Comparison of ENCODE assay signal across 1 cellular context in the genomic region with DNA sequence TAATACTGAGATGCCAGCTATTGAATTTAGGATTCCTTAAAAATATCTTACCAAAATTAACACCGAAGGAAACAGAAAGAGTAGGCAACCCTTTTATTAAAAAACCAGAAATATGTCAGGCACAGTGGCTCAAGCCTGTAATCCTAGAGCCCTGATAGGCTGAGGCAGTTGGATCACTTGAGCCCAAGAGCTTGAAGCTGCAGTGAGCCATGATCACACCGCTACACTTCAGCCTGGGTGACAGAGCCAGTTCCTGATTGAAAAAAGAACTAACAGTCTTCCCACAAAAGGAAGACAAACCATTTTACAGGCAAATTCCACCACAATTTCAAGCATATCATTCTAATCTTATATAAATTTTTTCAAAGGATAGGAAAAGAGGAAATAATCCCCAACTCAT.
TF ChIP-seq lines count a peak whose summit lies in the region.

No MANE protein-coding gene starts in this region.

TF ChIP-seq in GM12878, 131 proteins besides CTCF, POLR2A, EP300 and RAD21:
- TF ChIP-seq RAD51 (IDR thresholded peaks at IDR 0.05) (no peak), TCF3 (IDR thresholded peaks at IDR 0.05; ENCODE audit: borderline replicate concordance, insufficient read depth, low read depth, low read length) (no peak), FOS (IDR thresholded peaks at IDR 0.05; ENCODE audit: borderline replicate concordance, extremely low read depth, insufficient read length) (no peak)
- TF ChIP-seq, protein P1, sequence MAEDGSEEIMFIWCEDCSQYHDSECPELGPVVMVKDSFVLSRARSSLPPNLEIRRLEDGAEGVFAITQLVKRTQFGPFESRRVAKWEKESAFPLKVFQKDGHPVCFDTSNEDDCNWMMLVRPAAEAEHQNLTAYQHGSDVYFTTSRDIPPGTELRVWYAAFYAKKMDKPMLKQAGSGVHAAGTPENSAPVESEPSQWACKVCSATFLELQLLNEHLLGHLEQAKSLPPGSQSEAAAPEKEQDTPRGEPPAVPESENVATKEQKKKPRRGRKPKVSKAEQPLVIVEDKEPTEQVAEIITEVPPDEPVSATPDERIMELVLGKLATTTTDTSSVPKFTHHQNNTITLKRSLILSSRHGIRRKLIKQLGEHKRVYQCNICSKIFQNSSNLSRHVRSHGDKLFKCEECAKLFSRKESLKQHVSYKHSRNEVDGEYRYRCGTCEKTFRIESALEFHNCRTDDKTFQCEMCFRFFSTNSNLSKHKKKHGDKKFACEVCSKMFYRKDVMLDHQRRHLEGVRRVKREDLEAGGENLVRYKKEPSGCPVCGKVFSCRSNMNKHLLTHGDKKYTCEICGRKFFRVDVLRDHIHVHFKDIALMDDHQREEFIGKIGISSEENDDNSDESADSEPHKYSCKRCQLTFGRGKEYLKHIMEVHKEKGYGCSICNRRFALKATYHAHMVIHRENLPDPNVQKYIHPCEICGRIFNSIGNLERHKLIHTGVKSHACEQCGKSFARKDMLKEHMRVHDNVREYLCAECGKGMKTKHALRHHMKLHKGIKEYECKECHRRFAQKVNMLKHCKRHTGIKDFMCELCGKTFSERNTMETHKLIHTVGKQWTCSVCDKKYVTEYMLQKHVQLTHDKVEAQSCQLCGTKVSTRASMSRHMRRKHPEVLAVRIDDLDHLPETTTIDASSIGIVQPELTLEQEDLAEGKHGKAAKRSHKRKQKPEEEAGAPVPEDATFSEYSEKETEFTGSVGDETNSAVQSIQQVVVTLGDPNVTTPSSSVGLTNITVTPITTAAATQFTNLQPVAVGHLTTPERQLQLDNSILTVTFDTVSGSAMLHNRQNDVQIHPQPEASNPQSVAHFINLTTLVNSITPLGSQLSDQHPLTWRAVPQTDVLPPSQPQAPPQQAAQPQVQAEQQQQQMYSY (CRISPR knock-in tag; IDR thresholded peaks at IDR 0.05): no peak
- TF ChIP-seq, protein P2, sequence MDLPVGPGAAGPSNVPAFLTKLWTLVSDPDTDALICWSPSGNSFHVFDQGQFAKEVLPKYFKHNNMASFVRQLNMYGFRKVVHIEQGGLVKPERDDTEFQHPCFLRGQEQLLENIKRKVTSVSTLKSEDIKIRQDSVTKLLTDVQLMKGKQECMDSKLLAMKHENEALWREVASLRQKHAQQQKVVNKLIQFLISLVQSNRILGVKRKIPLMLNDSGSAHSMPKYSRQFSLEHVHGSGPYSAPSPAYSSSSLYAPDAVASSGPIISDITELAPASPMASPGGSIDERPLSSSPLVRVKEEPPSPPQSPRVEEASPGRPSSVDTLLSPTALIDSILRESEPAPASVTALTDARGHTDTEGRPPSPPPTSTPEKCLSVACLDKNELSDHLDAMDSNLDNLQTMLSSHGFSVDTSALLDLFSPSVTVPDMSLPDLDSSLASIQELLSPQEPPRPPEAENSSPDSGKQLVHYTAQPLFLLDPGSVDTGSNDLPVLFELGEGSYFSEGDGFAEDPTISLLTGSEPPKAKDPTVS (IDR thresholded peaks at IDR 0.05; ENCODE audit: low read depth, low read length): no peak
